Comparison of ENCODE assay signal across 16 cellular contexts in genomic region chr5:79844571-79844970, GRCh38.
DNase-seq lines count a peak whose midpoint lies in the region; ATAC-seq and TF ChIP-seq lines count a peak whose summit lies in the region.
"Had no signal": no experiment of that assay in that cellular context is flagged by ENCODE, and none has a peak within 500 bp of the region (broad histone marks: within the 10 kb centered on the region; RNA-seq: fewer than 3 reads in every experiment).

No MANE protein-coding gene starts in this region.

- H3K9me3 ChIP-seq in thyroid gland: no peaks in the 10 kb centered on the region
- H3K9me3 ChIP-seq: HAP-1 had no signal

- no peak for TF ChIP-seq CTCF in coronary artery (IDR thresholded peaks at IDR 0.05)
- no peak for TF ChIP-seq CTCF in type B pancreatic cell (conservative IDR thresholded peaks at IDR 0.05)
- no peak for TF ChIP-seq CTCF in MCF 10A (IDR thresholded peaks at IDR 0.05; ENCODE audit: unreplicated experiment)
- no peak for TF ChIP-seq CTCF in thyroid gland (IDR thresholded peaks at IDR 0.05)

- intact Hi-C loops in MCF 10A (cut with micrococcal nuclease): no loop called here
- intact Hi-C loops in thyroid gland (cut with DNase I): no loop called here

- BruUV-seq in MCF 10A (replicated peaks; lab: Mats Ljungman, UMichigan): no TSS peak

- H3K27me3 Mint-ChIP-seq in activated CD8-positive, alpha-beta memory T cell treated with anti-CD3 and anti-CD28 coated beads, Interleukin-2, amount 10 ng/mL, durations not matched to agents 7 days and 5 days: peaks cover 26% of the 10 kb centered on the region
- peaks cover 68% of the 10 kb centered on the region for H3K27me3 Mint-ChIP-seq in type B pancreatic cell
- H3K27me3 Mint-ChIP-seq in MCF 10A (ENCODE audit: insufficient read depth, unreplicated experiment): no peaks in the 10 kb centered on the region

- CTCF ChIA-PET in activated CD8-positive, alpha-beta memory T cell treated with anti-CD3 and anti-CD28 coated beads, Interleukin-2, amount 10 ng/mL, durations not matched to agents 7 days and 5 days (lab: Charles Lee): interaction anchor here (0.9 to 1.0 kb wide), 2 partner anchors 13 to 126 kb away, joined by 3 to 4 read pairs; no protein-coding TSS in a partner anchor
- CTCF ChIA-PET in MCF 10A (lab: Yijun Ruan, JAX): interaction anchor here (0.6 to 1.0 kb wide), 2 partner anchors 15 to 462 kb away, joined by 4 to 5 read pairs; no protein-coding TSS in a partner anchor

- peak overlapping the region; percentile 24 for H3K27ac Mint-ChIP-seq in activated CD8-positive, alpha-beta memory T cell treated with anti-CD3 and anti-CD28 coated beads, Interleukin-2, amount 10 ng/mL, durations not matched to agents 7 days and 5 days
- no peak overlapping the region for H3K27ac Mint-ChIP-seq in type B pancreatic cell
- no peak overlapping the region for H3K27ac Mint-ChIP-seq in MCF 10A (ENCODE audit: low read depth, unreplicated experiment)
- H3K27ac Mint-ChIP-seq in stimulated activated effector memory CD8-positive, alpha-beta T cell treated with anti-CD3 and anti-CD28 coated beads, Interleukin-12 subunit alpha, Interleukin-12 subunit beta, amount 100 ng/mL, for 72 hours: no peak overlapping the region
- H3K27ac Mint-ChIP-seq: CD4-positive, CD25-positive, alpha-beta regulatory T cell had no signal

- H3K27ac ChIP-seq in coronary artery (no peak overlapping the region), thyroid gland (no peak overlapping the region)
- H3K27ac ChIP-seq: 22Rv1; BLaER1 treated with 17β-estradiol and CSF1 and Interleukin-3, amounts not matched to agents 10 nM and 100 nM had no signal

- no peak overlapping the region for H3K4me3 ChIP-seq in coronary artery
- H3K4me3 ChIP-seq in thyroid gland (replicated peaks in 1 of 3): no peak overlapping the region
- H3K4me3 ChIP-seq: BLaER1 treated with 17β-estradiol and CSF1 and Interleukin-3, amounts not matched to agents 10 nM and 100 nM; HAP-1 had no signal

- no peaks in the 10 kb centered on the region for H3K36me3 ChIP-seq in thyroid gland
- H3K36me3 ChIP-seq: BLaER1 treated with 17β-estradiol and CSF1 and Interleukin-3, amounts not matched to agents 10 nM and 100 nM; HAP-1 had no signal

- TF ChIP-seq POLR2A in thyroid gland (IDR thresholded peaks at IDR 0.05): no peak

- no peak for DNase-seq in activated CD8-positive, alpha-beta memory T cell treated with anti-CD3 and anti-CD28 coated beads, Interleukin-2, amount 10 ng/mL, durations not matched to agents 7 days and 5 days
- DNase-seq in activated CD8-positive, alpha-beta memory T cell treated with anti-CD3 and anti-CD28 coated beads, Interleukin-2, amount 50 U/mL, for 4 hours: no peak
- DNase-seq in coronary artery (ENCODE audit: low spot score): peak; percentile 12
- peak; percentile 3 for DNase-seq in fibroblast of peridontal ligament (ENCODE audit: extremely low read depth)
- peak; percentile 3 for DNase-seq in type B pancreatic cell (ENCODE audit: extremely low spot score, unreplicated experiment)
- no peak for DNase-seq in MCF 10A (ENCODE audit: unreplicated experiment)
- DNase-seq in stimulated activated effector memory CD8-positive, alpha-beta T cell treated with anti-CD3 and anti-CD28 coated beads, Interleukin-12 subunit alpha, Interleukin-12 subunit beta, amount 100 ng/mL, for 72 hours (ENCODE audit: low spot score in 2 of 2): no peak
- no peak for DNase-seq in thyroid gland
- DNase-seq: AML-193; CD4-positive, CD25-positive, alpha-beta regulatory T cell; DMS53; GF-D8; GOT3 had no signal

- no peak for ATAC-seq in activated CD8-positive, alpha-beta memory T cell treated with anti-CD3 and anti-CD28 coated beads, Interleukin-2, amount 10 ng/mL, durations not matched to agents 7 days and 5 days
- ATAC-seq in stimulated activated effector memory CD8-positive, alpha-beta T cell treated with anti-CD3 and anti-CD28 coated beads, Interleukin-12 subunit alpha, Interleukin-12 subunit beta, amount 100 ng/mL, for 72 hours: no peak

- peaks cover 5 to 19% of the 10 kb centered on the region in 2 donors for H3K4me1 ChIP-seq in thyroid gland
- H3K4me1 ChIP-seq: HAP-1 had no signal

- peaks cover 41% of the 10 kb centered on the region for H3K4me1 Mint-ChIP-seq in activated CD8-positive, alpha-beta memory T cell treated with anti-CD3 and anti-CD28 coated beads, Interleukin-2, amount 10 ng/mL, durations not matched to agents 7 days and 5 days
- H3K4me1 Mint-ChIP-seq in type B pancreatic cell (ENCODE audit: unreplicated experiment): peaks cover 6% of the 10 kb centered on the region
- peaks cover 12% of the 10 kb centered on the region for H3K4me1 Mint-ChIP-seq in MCF 10A (ENCODE audit: insufficient read depth, unreplicated experiment)
- peaks cover 11% of the 10 kb centered on the region for H3K4me1 Mint-ChIP-seq in stimulated activated effector memory CD8-positive, alpha-beta T cell treated with anti-CD3 and anti-CD28 coated beads, Interleukin-12 subunit alpha, Interleukin-12 subunit beta, amount 100 ng/mL, for 72 hours
- H3K4me1 Mint-ChIP-seq: CD4-positive, CD25-positive, alpha-beta regulatory T cell had no signal

- H3K9me3 Mint-ChIP-seq in activated CD8-positive, alpha-beta memory T cell treated with anti-CD3 and anti-CD28 coated beads, Interleukin-2, amount 10 ng/mL, durations not matched to agents 7 days and 5 days (ENCODE audit: low read depth): no peaks in the 10 kb centered on the region
- H3K9me3 Mint-ChIP-seq in type B pancreatic cell: no peaks in the 10 kb centered on the region
- no peaks in the 10 kb centered on the region for H3K9me3 Mint-ChIP-seq in MCF 10A (ENCODE audit: unreplicated experiment)
- no peaks in the 10 kb centered on the region for H3K9me3 Mint-ChIP-seq in stimulated activated effector memory CD8-positive, alpha-beta T cell treated with anti-CD3 and anti-CD28 coated beads, Interleukin-12 subunit alpha, Interleukin-12 subunit beta, amount 100 ng/mL, for 72 hours

- WGBS in thyroid gland, 2 donors: 44 to 57% methylated on average over 1 of the region's 1 CpG

- no peaks in the 10 kb centered on the region for H3K27me3 ChIP-seq in thyroid gland
- H3K27me3 ChIP-seq: BLaER1 treated with 17β-estradiol and CSF1 and Interleukin-3, amounts not matched to agents 10 nM and 100 nM had no signal

- H3K4me3 Mint-ChIP-seq in activated CD8-positive, alpha-beta memory T cell treated with anti-CD3 and anti-CD28 coated beads, Interleukin-2, amount 10 ng/mL, durations not matched to agents 7 days and 5 days: no peak overlapping the region
- H3K4me3 Mint-ChIP-seq in type B pancreatic cell (no peak overlapping the region), MCF 10A (ENCODE audit: unreplicated experiment) (no peak overlapping the region)
- H3K4me3 Mint-ChIP-seq in stimulated activated effector memory CD8-positive, alpha-beta T cell treated with anti-CD3 and anti-CD28 coated beads, Interleukin-12 subunit alpha, Interleukin-12 subunit beta, amount 100 ng/mL, for 72 hours: no peak overlapping the region
- H3K4me3 Mint-ChIP-seq: CD4-positive, CD25-positive, alpha-beta regulatory T cell had no signal

- POLR2A ChIA-PET in MCF 10A (lab: Yijun Ruan, JAX): interaction anchor here (0.5 kb wide), 1 partner anchor 914 kb away, joined by 3 read pairs; no protein-coding TSS in a partner anchor

- peaks cover 1% of the 10 kb centered on the region for H3K36me3 Mint-ChIP-seq in activated CD8-positive, alpha-beta memory T cell treated with anti-CD3 and anti-CD28 coated beads, Interleukin-2, amount 10 ng/mL, durations not matched to agents 7 days and 5 days
- H3K36me3 Mint-ChIP-seq in type B pancreatic cell (no peaks in the 10 kb centered on the region), MCF 10A (ENCODE audit: insufficient read depth, unreplicated experiment) (no peaks in the 10 kb centered on the region)
- H3K36me3 Mint-ChIP-seq in stimulated activated effector memory CD8-positive, alpha-beta T cell treated with anti-CD3 and anti-CD28 coated beads, Interleukin-12 subunit alpha, Interleukin-12 subunit beta, amount 100 ng/mL, for 72 hours: no peaks in the 10 kb centered on the region
- H3K36me3 Mint-ChIP-seq: CD4-positive, CD25-positive, alpha-beta regulatory T cell had no signal

Comparison
In these comparisons a context has a peak if more than half of its experiments do, and no peak if none do; other contexts are left out.
1. DNase-seq: peak in coronary artery (single experiment), fibroblast of peridontal ligament (single experiment) and type B pancreatic cell (single experiment); none in activated CD8-positive, alpha-beta memory T cell treated with anti-CD3 and anti-CD28 coated beads, Interleukin-2, amount 10 ng/mL, durations not matched to agents 7 days and 5 days (single experiment), activated CD8-positive, alpha-beta memory T cell treated with anti-CD3 and anti-CD28 coated beads, Interleukin-2, amount 50 U/mL, for 4 hours (single experiment), MCF 10A (single experiment), stimulated activated effector memory CD8-positive, alpha-beta T cell treated with anti-CD3 and anti-CD28 coated beads, Interleukin-12 subunit alpha, Interleukin-12 subunit beta, amount 100 ng/mL, for 72 hours (0 of 2) and thyroid gland (0 of 2).